Comparison of ENCODE assay signal across 13 cellular contexts in genomic region chr17:43953746-43954145, GRCh38. TPM values are rescaled to one million over a fixed set of nuclear protein-coding genes. Genes with fewer than 3 reads are reported as not detected.
A peak's percentile ranks its signal among the peaks of the same experiment; 100 is the strongest.
DNase-seq lines count a peak whose midpoint lies in the region; ATAC-seq and TF ChIP-seq lines count a peak whose summit lies in the region.
"Had no signal": no experiment of that assay in that cellular context is flagged by ENCODE, and none has a peak within 500 bp of the region (broad histone marks: within the 10 kb centered on the region; RNA-seq: fewer than 3 reads in every experiment).

Gene PYY (minus strand): TSS chr17:43953940. CDS start chr17:43953483, 457 bp downstream.

- H3K79me1 ChIP-seq in mesendoderm (ENCODE audit: low read length): no peaks in the 10 kb centered on the region

- no peaks in the 10 kb centered on the region for H3K36me3 ChIP-seq in left ventricle myocardium inferior
- no peaks in the 10 kb centered on the region for H3K36me3 ChIP-seq in ectodermal cell (ENCODE audit: control insufficient read depth, insufficient read depth, low read length)
- H3K36me3 ChIP-seq in mesendoderm (ENCODE audit: control insufficient read depth, insufficient read depth, low read length): no peaks in the 10 kb centered on the region

- peak within 1 kb of the TSS; percentile 70 for H3K9ac ChIP-seq in mesendoderm (ENCODE audit: low read length)

- peak within 1 kb of the TSS; percentile 83 for H3K56ac ChIP-seq in mesendoderm (ENCODE audit: low read length)

- H3K4me1 ChIP-seq in left ventricle myocardium inferior (peaks cover 11% of the 10 kb centered on the region), ectodermal cell (ENCODE audit: control insufficient read depth, insufficient read depth, low read length) (peaks cover 5% of the 10 kb centered on the region), mesendoderm (ENCODE audit: control insufficient read depth, low read depth, low read length) (no peaks in the 10 kb centered on the region)

- no peak within 1 kb of the TSS for H2AK5ac ChIP-seq in mesendoderm (ENCODE audit: low read length)

- H3K18ac ChIP-seq in mesendoderm (ENCODE audit: low read length): no peak within 1 kb of the TSS

- H3K4me2 ChIP-seq in mesendoderm (ENCODE audit: low read length): peak within 1 kb of the TSS; percentile 74

- peak within 1 kb of the TSS; percentile 69 for H3K4me3 Mint-ChIP-seq in type B pancreatic cell
- H3K4me3 Mint-ChIP-seq: activated CD4-positive, alpha-beta T cell treated with anti-CD3 and anti-CD28 coated beads for 36 hours had no signal

- H3K27me3 ChIP-seq in left ventricle myocardium inferior (ENCODE audit: low read depth) (peaks cover 95% of the 10 kb centered on the region), ectodermal cell (ENCODE audit: control insufficient read depth, insufficient read depth, low read length, poor library complexity, severe bottlenecking) (peaks cover 48% of the 10 kb centered on the region), mesendoderm (ENCODE audit: insufficient read depth, low read length, poor library complexity) (no peaks in the 10 kb centered on the region)

- H3K9me3 ChIP-seq in left ventricle myocardium inferior (replicated peaks): no peaks in the 10 kb centered on the region
- no peaks in the 10 kb centered on the region for H3K9me3 ChIP-seq in ectodermal cell (ENCODE audit: control insufficient read depth, low read length)

- no peak within 1 kb of the TSS for H2BK15ac ChIP-seq in mesendoderm (replicated peaks; ENCODE audit: low read depth)

- H2BK120ac ChIP-seq in mesendoderm (ENCODE audit: low read depth, low read length): no peak within 1 kb of the TSS

- H4K5ac ChIP-seq in mesendoderm (ENCODE audit: low read length): no peak within 1 kb of the TSS

- H4K8ac ChIP-seq in mesendoderm (ENCODE audit: low read depth, low read length): no peak within 1 kb of the TSS

- intact Hi-C loops in left ventricle myocardium inferior (cut with micrococcal nuclease) (no loop called here), Right ventricle myocardium inferior (cut with DNase I) (no loop called here)

- H3K4me1 Mint-ChIP-seq in type B pancreatic cell (ENCODE audit: unreplicated experiment): peaks cover 6% of the 10 kb centered on the region

- H3K79me2 ChIP-seq in mesendoderm (ENCODE audit: control insufficient read depth, insufficient read depth, low read length): no peaks in the 10 kb centered on the region

- DNase-seq in left ventricle myocardium inferior (no peak), Right ventricle myocardium inferior (ENCODE audit: missing footprints) (no peak), mesendoderm (no peak), type B pancreatic cell (ENCODE audit: extremely low spot score, unreplicated experiment) (no peak), anterior cingulate cortex (lab: John Stamatoyannopoulos, UW) (no peak), NCI-H226 (no peak), NCI-H1092 (lab: John Stamatoyannopoulos, UW) (no peak)
- DNase-seq: activated CD4-positive, alpha-beta T cell treated with anti-CD3 and anti-CD28 coated beads for 36 hours; DND-41; head of caudate nucleus; stimulated activated CD4-positive, alpha-beta T cell treated with anti-CD3 and anti-CD28 coated beads, Interleukin-2, amount 100 ng/mL, for 24 hours had no signal

- peak within 1 kb of the TSS; percentile 25 for H3K4me3 ChIP-seq in left ventricle myocardium inferior
- H3K4me3 ChIP-seq in ectodermal cell (ENCODE audit: insufficient read depth, low read depth, low read length): peak within 1 kb of the TSS; percentile 39
- peak within 1 kb of the TSS; percentile 43 for H3K4me3 ChIP-seq in mesendoderm (ENCODE audit: low read length)

- H2BK5ac ChIP-seq in mesendoderm (ENCODE audit: low read length): no peak within 1 kb of the TSS

- no peaks in the 10 kb centered on the region for H3K9me3 Mint-ChIP-seq in type B pancreatic cell

- H3K4ac ChIP-seq in mesendoderm (ENCODE audit: low read depth, low read length): no peak within 1 kb of the TSS

- H3K27me3 Mint-ChIP-seq in type B pancreatic cell: peaks cover 77% of the 10 kb centered on the region

- no peak within 1 kb of the TSS for H3K27ac Mint-ChIP-seq in type B pancreatic cell
- H3K27ac Mint-ChIP-seq: activated CD4-positive, alpha-beta T cell treated with anti-CD3 and anti-CD28 coated beads for 36 hours had no signal

- ATAC-seq in Right ventricle myocardium inferior: no peak
- ATAC-seq: activated CD4-positive, alpha-beta T cell treated with anti-CD3 and anti-CD28 coated beads for 36 hours had no signal

- WGBS in ectodermal cell, 2 experiments: 44% methylated on average over 11 of the region's 11 CpGs
- WGBS in mesendoderm (ENCODE audit: extremely low coverage, insufficient coverage, low lambda C conversion rate): no CpG with 5 or more reads among the region's 11 CpGs

- H3K27ac ChIP-seq in left ventricle myocardium inferior (replicated peaks): no peak within 1 kb of the TSS
- no peak within 1 kb of the TSS for H3K27ac ChIP-seq in ectodermal cell (ENCODE audit: insufficient read depth, low read depth, low read length, poor library complexity, severe bottlenecking)
- H3K27ac ChIP-seq in mesendoderm (ENCODE audit: low read depth, low read length): no peak within 1 kb of the TSS

- no peak for TF ChIP-seq CTCF in left ventricle myocardium inferior (IDR thresholded peaks at IDR 0.05; ENCODE audit: borderline replicate concordance)
- no peak for TF ChIP-seq CTCF in type B pancreatic cell (conservative IDR thresholded peaks at IDR 0.05)

- H3K23ac ChIP-seq in mesendoderm (ENCODE audit: low read length): no peak within 1 kb of the TSS

- H3K36me3 Mint-ChIP-seq in type B pancreatic cell: no peaks in the 10 kb centered on the region

RNA-seq across cellular contexts. Expression of gene PYY, which starts in this region (rescaled TPM):
- not detected for total RNA-seq in left ventricle myocardium inferior
- total RNA-seq in Right ventricle myocardium inferior: not detected
- polyA plus RNA-seq in ectodermal cell (2013, experiment 1 of 4): not detected
- not detected for polyA plus RNA-seq in ectodermal cell (2013, experiment 2 of 4)
- 0.75 TPM for polyA plus RNA-seq in ectodermal cell (2013, experiment 3 of 4)
- 0.69 TPM for polyA plus RNA-seq in ectodermal cell (2013, experiment 4 of 4)
- 0.69 TPM for polyA plus RNA-seq in mesendoderm (2013, experiment 1 of 2)
- 0.67 TPM for polyA plus RNA-seq in mesendoderm (2013, experiment 2 of 2)
- total RNA-seq in type B pancreatic cell (ENCODE audit: low replicate concordance): 2.3 and 3.5 TPM in 2 replicates
- total RNA-seq: activated CD4-positive, alpha-beta T cell treated with anti-CD3 and anti-CD28 coated beads for 36 hours; pulmonary artery endothelial cell had no signal
